Comparison of ENCODE assay signal across 1 cellular context in the genomic region with DNA sequence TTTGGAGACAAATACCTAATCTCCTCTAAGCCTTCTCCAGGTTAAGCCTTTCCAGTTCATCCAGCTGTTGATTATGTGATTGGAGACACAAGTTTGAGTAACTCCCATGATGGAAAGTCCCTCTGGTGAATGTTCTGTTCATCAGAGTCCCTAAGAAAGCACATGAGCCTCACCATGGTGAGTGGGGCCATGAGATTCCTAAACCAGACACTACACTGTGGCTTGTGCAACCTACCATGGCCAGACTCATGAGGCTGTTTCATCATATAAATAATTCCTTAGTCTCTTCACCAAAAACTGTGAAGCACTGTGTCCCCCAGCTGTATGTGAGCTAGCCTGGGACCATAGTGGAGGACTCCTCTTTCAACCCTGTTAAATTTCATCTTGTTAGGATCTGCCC.
A peak's percentile ranks its signal among the peaks of the same experiment; 100 is the strongest.
TF ChIP-seq lines count a peak whose summit lies in the region.

No MANE protein-coding gene starts in this region.

TF ChIP-seq in IMR-90, 13 proteins besides CTCF, POLR2A, EP300 and RAD21:
- TF ChIP-seq RCOR1 (IDR thresholded peaks at IDR 0.05; ENCODE audit: insufficient replicate concordance, low read length): no peak
- TF ChIP-seq FOS (IDR thresholded peaks at IDR 0.05; ENCODE audit: low read depth, low read length): peak; percentile 5; the same call in 1 of the 2 replicates
- TF ChIP-seq CEBPB (IDR thresholded peaks at IDR 0.05; ENCODE audit: low read depth, low read length): peak; percentile 76
- TF ChIP-seq MXI1 (IDR thresholded peaks at IDR 0.05; ENCODE audit: borderline replicate concordance, low read depth, low read length): no peak
